In genomic region chr4:44725166-44725565, GRCh38 we compare ENCODE assay signal across 8 cellular contexts. TPM values are rescaled to one million over a fixed set of nuclear protein-coding genes. Genes with fewer than 3 reads are reported as not detected.
A peak's percentile ranks its signal among the peaks of the same experiment; 100 is the strongest.
DNase-seq lines count a peak whose midpoint lies in the region; ATAC-seq and TF ChIP-seq lines count a peak whose summit lies in the region.

No MANE protein-coding gene starts in this region.

- no peaks in the 10 kb centered on the region for H3K9me3 Mint-ChIP-seq in effector memory CD8-positive, alpha-beta T cell

- peaks cover 12% of the 10 kb centered on the region for H3K27me3 ChIP-seq in NT2/D1 (ENCODE audit: insufficient read depth, insufficient read length)
- no peaks in the 10 kb centered on the region for H3K27me3 ChIP-seq in parathyroid adenoma (ENCODE audit: control insufficient read depth, insufficient read depth, low read length)

- H3K4me1 ChIP-seq in NT2/D1 (ENCODE audit: insufficient read depth, insufficient read length) (no peaks in the 10 kb centered on the region), parathyroid adenoma (no peaks in the 10 kb centered on the region)

- H3K27ac Mint-ChIP-seq in effector memory CD8-positive, alpha-beta T cell, result peak overlapping the region; percentile 75 to 88

- no peak overlapping the region for H3K27ac ChIP-seq in parathyroid adenoma

- H3K36me3 ChIP-seq in NT2/D1 (ENCODE audit: insufficient read depth, insufficient read length, low read length) (no peaks in the 10 kb centered on the region), parathyroid adenoma (ENCODE audit: control insufficient read depth, insufficient read depth, low read length) (no peaks in the 10 kb centered on the region)

- no peaks in the 10 kb centered on the region for H3K9me3 ChIP-seq in NT2/D1 (ENCODE audit: insufficient read depth, low read length)
- no peaks in the 10 kb centered on the region for H3K9me3 ChIP-seq in parathyroid adenoma (ENCODE audit: control insufficient read depth, low read length)

- DNase-seq in EH (ENCODE audit: low read depth), result peak; percentile 10
- DNase-seq in NT2/D1 (ENCODE audit: low read depth, low spot score), result no peak
- DNase-seq in effector memory CD8-positive, alpha-beta T cell, result no peak
- DNase-seq in amygdala (lab: John Stamatoyannopoulos, UW), result no peak
- no peak for DNase-seq in NCI-H526 treated with DMSO at 0.1 percent for 48 hours (lab: John Stamatoyannopoulos, UW)
- DNase-seq in left lobe of liver (ENCODE audit: low spot score), result no peak

- no peaks in the 10 kb centered on the region for H3K79me2 ChIP-seq in parathyroid adenoma

- H3K27me3 Mint-ChIP-seq in effector memory CD8-positive, alpha-beta T cell, result no peaks in the 10 kb centered on the region

- peaks cover 12% of the 10 kb centered on the region for H3K36me3 Mint-ChIP-seq in effector memory CD8-positive, alpha-beta T cell (ENCODE audit: insufficient read depth)

- H3K9ac ChIP-seq in NT2/D1 (ENCODE audit: insufficient read length, low read depth) (no peak overlapping the region), parathyroid adenoma (no peak overlapping the region)

- H2AFZ ChIP-seq in parathyroid adenoma, result no peak overlapping the region

- TF ChIP-seq CTCF in parathyroid adenoma (IDR thresholded peaks at IDR 0.05), result no peak

- peak overlapping the region; percentile 42 for H3K4me2 ChIP-seq in parathyroid adenoma (ENCODE audit: low read length)

- peak overlapping the region; percentile 82 for H3K4me3 Mint-ChIP-seq in effector memory CD8-positive, alpha-beta T cell

- peaks cover 26 to 54% of the 10 kb centered on the region in 2 donors for H3K4me1 Mint-ChIP-seq in effector memory CD8-positive, alpha-beta T cell (ENCODE audit: low read depth in 2 of 2)

- no peak for ATAC-seq in effector memory CD8-positive, alpha-beta T cell (replicated peaks)
- ATAC-seq in GM21447 (IDR thresholded peaks at IDR 0.05; ENCODE audit: unreplicated experiment), result no peak
- ATAC-seq in left lobe of liver, result no peak

- H3K4me3 ChIP-seq in NT2/D1 (ENCODE audit: insufficient read length, low read depth), result peak overlapping the region; percentile 63
- H3K4me3 ChIP-seq in parathyroid adenoma (ENCODE audit: low read depth, low read length), result peak overlapping the region; percentile 89

RNA-seq across cellular contexts. Expression of gene GNPDA2, which starts 1.2 kb away (rescaled TPM):
- total RNA-seq in left lobe of liver, result 1.3 TPM

RNA-seq across cellular contexts. Expression of gene GUF1, which starts 46.9 kb away (rescaled TPM):
- total RNA-seq in left lobe of liver, result 13.2 TPM
